In genomic region chr20:31612271-31612640, GRCh38 we compare ENCODE assay signal across 10 cellular contexts. TPM values are rescaled to one million over a fixed set of nuclear protein-coding genes. Genes with fewer than 3 reads are reported as not detected.
A peak's percentile ranks its signal among the peaks of the same experiment; 100 is the strongest.
DNase-seq lines count a peak whose midpoint lies in the region; ATAC-seq, FAIRE-seq and TF ChIP-seq lines count a peak whose summit lies in the region.
"Not testable (repeated sequence)": the region's sequence is repeated elsewhere in the genome, so short reads cannot be mapped to it uniquely, and the experiment has no call there.
"Had no signal": no experiment of that assay in that cellular context is flagged by ENCODE, and none has a peak within 500 bp of the region (broad histone marks: within the 10 kb centered on the region; RNA-seq: fewer than 3 reads in every experiment).

No MANE protein-coding gene starts in this region.

- TF ChIP-seq CTCF in HL-60 (IDR thresholded peaks at IDR 0.05; ENCODE audit: insufficient read depth, low read length); PC-9 (conservative IDR thresholded peaks at IDR 0.05); K562 (IDR thresholded peaks at IDR 0.05 in 2 of 3, conservative IDR thresholded peaks at IDR 0.05 in 1 of 3; ENCODE audit: insufficient read depth in 2 of 3, low read depth in 1 of 3, low read length in 3 of 3); esophagus squamous epithelium (IDR thresholded peaks at IDR 0.05); lower lobe of right lung (IDR thresholded peaks at IDR 0.05): not testable (repeated sequence)

- 83% methylated on average over 12 of the region's 12 CpGs for WGBS in K562 (ENCODE audit: insufficient coverage, low coverage, missing lambda C conversion rate)
- WGBS in esophagus squamous epithelium, 2 donors, result 49 to 75% methylated on average over 7 to 12 of the region's 12 CpGs
- no CpG with 5 or more reads among the region's 12 CpGs for WGBS in trophoblast cell (ENCODE audit: extremely low coverage, insufficient coverage, insufficient read length)

- H3K4me1 ChIP-seq in BLaER1 treated with 17β-estradiol and CSF1 and Interleukin-3, amounts not matched to agents 10 nM and 100 nM, result peaks cover 9 to 71% (median 45%) of the 10 kb centered on the region in 10 experiments; a peak in 19 of 20 replicates
- H3K4me1 ChIP-seq in PC-9 (replicated peaks; ENCODE audit: insufficient read depth) (peaks cover 49% of the 10 kb centered on the region), K562 (replicated peaks in 1 of 2; ENCODE audit: control insufficient read depth in 2 of 2, insufficient read depth in 2 of 2, low read length in 2 of 2) (peaks cover 42 to 43% of the 10 kb centered on the region in 2 experiments), esophagus squamous epithelium (peaks cover 18 to 61% (median 24%) of the 10 kb centered on the region in 3 donors), lower lobe of right lung (peaks cover 48% of the 10 kb centered on the region), trophoblast cell (ENCODE audit: control insufficient read depth in 1 of 2, insufficient read depth in 2 of 2, low read length in 2 of 2) (peaks cover 22 to 28% of the 10 kb centered on the region in 2 experiments)

- peaks cover 48% of the 10 kb centered on the region for H3F3A ChIP-seq in PC-9 (ENCODE audit: insufficient read depth, low read depth)

- not testable (repeated sequence) for H3K23ac ChIP-seq in trophoblast cell (ENCODE audit: low read length)

- POLR2A ChIA-PET in PC-9 (lab: Charles Lee; ENCODE audit: unreplicated experiment), result interaction anchor here (0.7 to 3.3 kb wide), 4 partner anchors 19 to 57 kb away, joined by 24 to 70 read pairs (median 41); no protein-coding TSS in a partner anchor
- POLR2A ChIA-PET in K562 (lab: Yijun Ruan, JAX), result interaction anchor here (0.7 to 4.4 kb wide), 12 partner anchors 8 to 111 kb away, joined by 3 to 49 read pairs (median 4); a partner anchor contains a TSS

- H4K91ac ChIP-seq in trophoblast cell (ENCODE audit: low read depth, low read length), result peak overlapping the region; percentile 96

- not testable (repeated sequence) for FAIRE-seq in K562 (lab: Jason Lieb, UNC)

- ATAC-seq in K562, lower lobe of right lung: not testable (repeated sequence)

- intact Hi-C loops in PC-9 (cut with micrococcal nuclease; ENCODE audit: unreplicated experiment) (loop anchor here (2.0 kb wide), 2 partner anchors 151 to 299 kb away; no protein-coding TSS in a partner anchor), K562 (cut with micrococcal nuclease) (loop anchor here (2.0 to 5.0 kb wide), 2 partner anchors 111 to 150 kb away; partner anchors contain the start of gene BCL2L1), esophagus squamous epithelium (cut with DNase I) (loop anchor here (2.0 kb wide), 1 partner anchor 49 kb away; no protein-coding TSS in a partner anchor), lower lobe of right lung (cut with DNase I) (loop anchor here (5.0 kb wide), 1 partner anchor 50 kb away; no protein-coding TSS in a partner anchor)

- not testable (repeated sequence) for H2AFZ ChIP-seq in PC-9
- H2AFZ ChIP-seq in K562 (ENCODE audit: low read depth, low read length) (peak overlapping the region; percentile 80; the same call in 1 of the 2 replicates), trophoblast cell (ENCODE audit: insufficient read depth, low read length, poor library complexity) (peak overlapping the region; percentile 58)

- DNase-seq in HL-60 (ENCODE audit: low read depth in 1 of 2, low spot score in 1 of 2), result peak in 1 of 2 experiments; percentile 26
- DNase-seq in PC-9; K562 (ENCODE audit: extremely low read depth in 1 of 4, low spot score in 3 of 4); esophagus squamous epithelium (lab: John Stamatoyannopoulos, UW); lower lobe of right lung; trophoblast cell: not testable (repeated sequence)

- H3K79me1 ChIP-seq in trophoblast cell (ENCODE audit: low read length), result peaks cover 45% of the 10 kb centered on the region

- H3K27ac ChIP-seq in BLaER1 treated with 17β-estradiol and CSF1 and Interleukin-3, amounts not matched to agents 10 nM and 100 nM, result peak overlapping the region in 2 of 11 experiments; percentile 3 to 47; a peak in 2 of 22 replicates
- H3K27ac ChIP-seq in HL-60 (replicated peaks) (peak overlapping the region; percentile 82; the same call in 1 of the 2 replicates), PC-9 (peak overlapping the region; percentile 96), esophagus squamous epithelium (peak overlapping the region; percentile 83 to 97 (median 96)), lower lobe of right lung (peak overlapping the region; percentile 98)
- H3K27ac ChIP-seq in K562 (ENCODE audit: extremely low read depth, low read depth, low read length); trophoblast cell (ENCODE audit: low read depth, low read length): not testable (repeated sequence)

- TF ChIP-seq RAD21 in K562 (CRISPR knock-in tag; conservative IDR thresholded peaks at IDR 0.05 in 1 of 2, IDR thresholded peaks at IDR 0.05 in 1 of 2), result not testable (repeated sequence)

- H3K9me2 ChIP-seq in PC-9 (ENCODE audit: insufficient read depth), result not testable (repeated sequence)

- TF ChIP-seq EP300 in K562 (IDR thresholded peaks at IDR 0.05; ENCODE audit: low read length), result not testable (repeated sequence)

- H3K4ac ChIP-seq in trophoblast cell (ENCODE audit: low read depth, low read length), result peak overlapping the region; percentile 89

- TF ChIP-seq POLR2A in K562 (conservative IDR thresholded peaks at IDR 0.05); esophagus squamous epithelium (IDR thresholded peaks at IDR 0.05): not testable (repeated sequence)

- H2BK12ac ChIP-seq in trophoblast cell (ENCODE audit: low read length), result peak overlapping the region; percentile 100

- not testable (repeated sequence) for BruUV-seq in PC-9 (replicated peaks; lab: Mats Ljungman, UMichigan); K562 (replicated peaks; lab: Mats Ljungman, UMichigan)

- H2BK5ac ChIP-seq in trophoblast cell (ENCODE audit: low read depth, low read length, poor library complexity), result peak overlapping the region; percentile 97

- CTCF ChIA-PET in PC-9 (lab: Charles Lee), result interaction anchor here (0.6 to 7.2 kb wide), 16 partner anchors 8 to 353 kb away, joined by 3 to 407 read pairs (median 5); partner anchors contain the start of gene ID1
- CTCF ChIA-PET in K562 (lab: Yijun Ruan, JAX; ENCODE audit: low intra/inter-chr PET ratio), result interaction anchor here (0.7 to 9.1 kb wide), 8 partner anchors 39 to 151 kb away, joined by 3 to 304 read pairs (median 5); no protein-coding TSS in a partner anchor

- peaks cover 11 to 50% (median 32%) of the 10 kb centered on the region in 11 experiments; a peak in 20 of 22 replicates for H3K27me3 ChIP-seq in BLaER1 treated with 17β-estradiol and CSF1 and Interleukin-3, amounts not matched to agents 10 nM and 100 nM
- H3K27me3 ChIP-seq in HL-60 (ENCODE audit: insufficient read depth, poor library complexity, severe bottlenecking); PC-9 (ENCODE audit: insufficient read depth, low read depth); K562 (ENCODE audit: control insufficient read depth in 2 of 2, insufficient read depth in 2 of 2, low read length in 2 of 2); esophagus squamous epithelium; lower lobe of right lung (ENCODE audit: low read depth); trophoblast cell (ENCODE audit: insufficient read depth, low read length): not testable (repeated sequence)

- H3K4me2 ChIP-seq in BLaER1 treated with 17β-estradiol and CSF1 and Interleukin-3, amounts not matched to agents 10 nM and 100 nM, result peak overlapping the region; percentile 10 to 88 (median 45); a peak in 18 of 22 replicates
- H3K4me2 ChIP-seq in PC-9, result peak overlapping the region; percentile 34
- H3K4me2 ChIP-seq in K562 (ENCODE audit: insufficient read depth, low read length); trophoblast cell (ENCODE audit: low read length): not testable (repeated sequence)

- peak overlapping the region; percentile 85 for H4K8ac ChIP-seq in trophoblast cell (ENCODE audit: low read depth, low read length)

- H4K12ac ChIP-seq in trophoblast cell (ENCODE audit: low read depth, low read length), result peak overlapping the region; percentile 68

- peak overlapping the region; percentile 92 for H3K14ac ChIP-seq in trophoblast cell (ENCODE audit: low read length)

- in situ Hi-C loops in K562 (cut with MboI), result loop anchor here (5.0 kb wide), 1 partner anchor 50 kb away; no protein-coding TSS in a partner anchor

- H2BK120ac ChIP-seq in trophoblast cell (ENCODE audit: insufficient read depth, low read length, poor library complexity), result peak overlapping the region; percentile 100

- not testable (repeated sequence) for H3K9me1 ChIP-seq in K562 (ENCODE audit: control insufficient read depth, insufficient read depth, low read length)

- H3K18ac ChIP-seq in trophoblast cell (ENCODE audit: low read length), result peak overlapping the region; percentile 91

- H3K9me3 ChIP-seq in BLaER1 treated with 17β-estradiol and CSF1 and Interleukin-3, amounts not matched to agents 10 nM and 100 nM (replicated peaks in 1 of 11); PC-9 (ENCODE audit: insufficient read depth, low read depth); K562 (replicated peaks; ENCODE audit: control insufficient read depth, insufficient read depth, low read depth, low read length); esophagus squamous epithelium; lower lobe of right lung; trophoblast cell (ENCODE audit: insufficient read depth, low read depth, low read length): not testable (repeated sequence)

- not testable (repeated sequence) for H3K79me2 ChIP-seq in PC-9 (ENCODE audit: low read depth); K562 (ENCODE audit: control insufficient read depth, insufficient read depth, low read length)
- H3K79me2 ChIP-seq in trophoblast cell (ENCODE audit: control insufficient read depth, insufficient read depth, low read length, poor library complexity), result peaks cover 13% of the 10 kb centered on the region

- peaks cover 0 to 10% (median 3%) of the 10 kb centered on the region in 11 experiments; a peak in 12 of 22 replicates for H4K20me1 ChIP-seq in BLaER1 treated with 17β-estradiol and CSF1 and Interleukin-3, amounts not matched to agents 10 nM and 100 nM
- not testable (repeated sequence) for H4K20me1 ChIP-seq in PC-9 (ENCODE audit: insufficient read depth); K562 (replicated peaks; ENCODE audit: control insufficient read depth, insufficient read depth, low read length)

- not testable (repeated sequence) for H3K36me3 ChIP-seq in BLaER1 treated with 17β-estradiol and CSF1 and Interleukin-3, amounts not matched to agents 10 nM and 100 nM; PC-9 (ENCODE audit: low read depth); K562 (ENCODE audit: control insufficient read depth, insufficient read depth, low read length); esophagus squamous epithelium; lower lobe of right lung; trophoblast cell (ENCODE audit: control insufficient read depth in 1 of 2, insufficient read depth in 2 of 2, low read length in 2 of 2)

- H2AK5ac ChIP-seq in trophoblast cell (ENCODE audit: low read length), result peak overlapping the region; percentile 87

- H3K4me3 ChIP-seq in BLaER1 treated with 17β-estradiol and CSF1 and Interleukin-3, amounts not matched to agents 10 nM and 100 nM; HL-60 (replicated peaks; ENCODE audit: insufficient read depth, low read length); PC-9; K562; esophagus squamous epithelium; lower lobe of right lung; trophoblast cell (ENCODE audit: low read depth, low read length): not testable (repeated sequence)

- H3K9ac ChIP-seq in BLaER1 treated with 17β-estradiol and CSF1 and Interleukin-3, amounts not matched to agents 10 nM and 100 nM; K562 (ENCODE audit: insufficient read depth in 1 of 2, low read depth in 2 of 2, low read length in 2 of 2); trophoblast cell (ENCODE audit: low read length): not testable (repeated sequence)

RNA-seq across cellular contexts. Expression of gene ID1, which starts 7.2 kb away (rescaled TPM):
- total RNA-seq in PC-9 (2021) (74.4 and 164 TPM in 2 replicates), K562 (2014; rRNA removed) (358 and 410 TPM in 2 replicates), K562 (2014; rRNA removed; fragmentation: Illumina TruSeq; extraction: Trizol) (40.1 and 40.5 TPM in 2 replicates), K562 (2015; rRNA removed; fragmentation: Illumina TruSeq; extraction: Trizol) (65.0 and 66.8 TPM in 2 replicates), K562 (2021) (160 and 167 TPM in 2 replicates), esophagus squamous epithelium (100 to 1,000 TPM; 422 to 839 (median 555) TPM), lower lobe of right lung (196 TPM)
- 71.5 and 250 TPM in 2 replicates for total RNA-seq in K562 (2011; cell fraction: chromatin; rRNA removed; ENCODE audit: low replicate concordance)
- 362 and 403 TPM in 2 replicates for total RNA-seq in K562 (2011; cell fraction: nucleolus; rRNA removed)
- 143 and 176 TPM in 2 replicates for total RNA-seq in K562 (2011; cell fraction: nucleoplasm; rRNA removed)
- polyA plus RNA-seq in K562 (2011; rRNA removed) (75.8 and 119 TPM in 2 replicates), K562 (2014; fragmentation: Illumina TruSeq; extraction: Trizol) (20.8 and 50.8 TPM in 2 replicates), K562 (2014; fragmentation: Nextera tagmentation; extraction: Ambion mirVana) (1 to 10 TPM; 1.4 to 4.4 TPM), K562 (2014; rRNA removed) (298 and 319 TPM in 2 replicates)
- 230 and 856 TPM in 2 replicates for polyA plus RNA-seq in K562 (2011; cell fraction: cytosol; rRNA removed)
- 232 and 726 TPM in 2 replicates for polyA plus RNA-seq in K562 (2011; cell fraction: nucleus; rRNA removed)
- 82.5 and 140 TPM in 2 replicates for polyA plus RNA-seq in K562 (2012)
- 14.9 and 32.5 TPM in 2 replicates for polyA minus RNA-seq in K562 (2011; rRNA and poly(A)+ RNA removed)
- polyA minus RNA-seq in K562 (2011; cell fraction: cytosol; rRNA and poly(A)+ RNA removed), result 90.2 and 138 TPM in 2 replicates
- polyA minus RNA-seq in K562 (2011; cell fraction: nucleus; rRNA and poly(A)+ RNA removed), result 183 and 246 TPM in 2 replicates
- polyA plus RNA-seq in trophoblast cell (2013), result 992 and 1,052 TPM in 2 replicates

RNA-seq across cellular contexts. Expression of gene COX4I2, which starts 25.5 kb away (rescaled TPM):
- total RNA-seq in PC-9 (2021), result not detected in 2 replicates
- total RNA-seq in K562 (2011; cell fraction: chromatin; rRNA removed; ENCODE audit: low replicate concordance), result not detected in 2 replicates
- total RNA-seq in K562 (2011; cell fraction: nucleolus; rRNA removed), result not detected in 2 replicates
- not detected in 2 replicates for total RNA-seq in K562 (2011; cell fraction: nucleoplasm; rRNA removed)
- total RNA-seq in K562 (2014; rRNA removed), result not detected in 2 replicates
- not detected in 2 replicates for total RNA-seq in K562 (2014; rRNA removed; fragmentation: Illumina TruSeq; extraction: Trizol)
- not detected in 2 replicates for total RNA-seq in K562 (2015; rRNA removed; fragmentation: Illumina TruSeq; extraction: Trizol)
- not detected in 2 replicates for total RNA-seq in K562 (2021)
- not detected in 2 replicates for polyA plus RNA-seq in K562 (2011; rRNA removed)
- not detected in 2 replicates for polyA plus RNA-seq in K562 (2011; cell fraction: cytosol; rRNA removed)
- polyA plus RNA-seq in K562 (2011; cell fraction: nucleus; rRNA removed), result not detected in 2 replicates
- not detected in 2 replicates for polyA plus RNA-seq in K562 (2012)
- polyA plus RNA-seq in K562 (2014; fragmentation: Illumina TruSeq; extraction: Trizol), result not detected in 2 replicates
- not detected for polyA plus RNA-seq in K562 (2014; fragmentation: Nextera tagmentation; extraction: Ambion mirVana)
- polyA plus RNA-seq in K562 (2014; rRNA removed), result not detected in 2 replicates
- polyA minus RNA-seq in K562 (2011; rRNA and poly(A)+ RNA removed), result not detected in 2 replicates
- polyA minus RNA-seq in K562 (2011; cell fraction: cytosol; rRNA and poly(A)+ RNA removed), result not detected in 2 replicates
- not detected in 2 replicates for polyA minus RNA-seq in K562 (2011; cell fraction: nucleus; rRNA and poly(A)+ RNA removed)
- total RNA-seq in esophagus squamous epithelium, result 1 to 10 TPM in 2 of 4 donors, under 1 TPM in 1, not detected in 1; 0.83 to 3.1 (median 2.6) TPM
- total RNA-seq in lower lobe of right lung, result 17.1 TPM
- polyA plus RNA-seq in trophoblast cell (2013), result 1.7 TPM in 2 replicates
- total RNA-seq: A673, H4, RPMI7951 had no signal
